ENCODE assay signal across 15 cellular contexts in the genomic region with DNA sequence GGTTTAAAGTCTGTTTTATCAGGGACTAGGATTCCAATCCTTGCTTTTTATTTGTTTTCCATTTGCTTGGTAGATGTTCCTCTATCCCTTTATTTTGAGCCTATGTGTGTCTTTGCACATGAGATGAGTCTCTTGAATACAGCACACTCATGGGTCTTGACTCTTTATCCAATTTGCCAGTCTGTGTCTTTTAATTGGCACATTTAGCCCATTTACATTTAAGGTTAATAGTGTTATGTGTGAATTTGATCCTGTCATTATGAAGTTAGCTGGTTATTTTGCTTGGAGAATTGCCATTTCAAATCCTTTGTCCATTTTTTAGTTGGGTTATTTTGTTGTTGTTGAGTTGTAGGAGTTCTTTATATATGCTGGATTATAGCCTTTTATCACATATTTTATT. TPM values are rescaled to one million over a fixed set of nuclear protein-coding genes. Genes with fewer than 3 reads are reported as not detected.
"Had no signal": no experiment of that assay in that cellular context is flagged by ENCODE, and none has a peak within 500 bp of the region (broad histone marks: within the 10 kb centered on the region; RNA-seq: fewer than 3 reads in every experiment).

No MANE protein-coding gene starts in this region.

RNA-seq across cellular contexts. Expression of a gene that starts 9.8 kb away (rescaled TPM):
- total RNA-seq: stomach, subcutaneous adipose tissue, suprapubic skin, temporal lobe, thoracic aorta, thyroid gland, tibial nerve, transverse colon, upper lobe of left lung, upper lobe of right lung, ureter, urinary bladder, uterus, vagina had no signal
- polyA plus RNA-seq: stomach, urinary bladder had no signal

RNA-seq across cellular contexts. Expression of a gene that starts 14.1 kb away (rescaled TPM):
- total RNA-seq: stomach, subcutaneous adipose tissue, suprapubic skin, temporal lobe, thoracic aorta, thyroid gland, tibial nerve, transverse colon, upper lobe of left lung, upper lobe of right lung, ureter, urinary bladder, uterus, vagina had no signal
- polyA plus RNA-seq: stomach, thymus, urinary bladder had no signal

RNA-seq across cellular contexts. Expression of a gene that starts 24.5 kb away (rescaled TPM):
- total RNA-seq: stomach, subcutaneous adipose tissue, suprapubic skin, temporal lobe, thoracic aorta, thyroid gland, tibial nerve, transverse colon, upper lobe of left lung, upper lobe of right lung, ureter, urinary bladder, uterus, vagina had no signal
- polyA plus RNA-seq: stomach, urinary bladder had no signal
